In genomic region chr1:182704677-182705076, GRCh38 we compare ENCODE assay signal across 1 cellular context.
TF ChIP-seq lines count a peak whose summit lies in the region.

No MANE protein-coding gene starts in this region.

TF ChIP-seq in SK-N-SH treated with all-trans-retinoic acid at 6 μM for 48 hours, 23 proteins besides CTCF, POLR2A, EP300 and RAD21 (continued from another document):
- TF ChIP-seq TSHZ2 (CRISPR knock-in tag; IDR thresholded peaks at IDR 0.05) (no peak), ISL1 (CRISPR knock-in tag; IDR thresholded peaks at IDR 0.05) (no peak), BACH2 (CRISPR knock-in tag; IDR thresholded peaks at IDR 0.05; ENCODE audit: borderline replicate concordance) (no peak), CSRNP3 (CRISPR knock-in tag; IDR thresholded peaks at IDR 0.05) (no peak), PPARA (CRISPR knock-in tag; IDR thresholded peaks at IDR 0.05; ENCODE audit: borderline replicate concordance) (no peak)
